In genomic region chr9:125396799-125397198, GRCh38 we compare ENCODE assay signal across 37 cellular contexts.
"Had no signal": no experiment of that assay in that cellular context is flagged by ENCODE, and none has a peak within 500 bp of the region (broad histone marks: within the 10 kb centered on the region; RNA-seq: fewer than 3 reads in every experiment).

No MANE protein-coding gene starts in this region.

- H3K27me3 ChIP-seq: ascending aorta, cardiac muscle cell had no signal

- ATAC-seq: activated CD8-positive, alpha-beta memory T cell treated with anti-CD3 and anti-CD28 coated beads, Interleukin-2, amount 10 ng/mL, durations not matched to agents 7 days and 5 days; activated CD8-positive, alpha-beta T cell treated with anti-CD3 and anti-CD28 coated beads, Interleukin-2, amount 10 ng/mL, durations not matched to agents 7 days and 5 days; activated naive CD8-positive, alpha-beta T cell treated with anti-CD3 and anti-CD28 coated beads, Interleukin-2, amount 50 U/mL, for 24 hours had no signal

- H3K9me3 Mint-ChIP-seq: activated B cell treated with CpG ODN at 0.5 μM for 24 hours; activated CD4-positive, alpha-beta memory T cell treated with anti-CD3 and anti-CD28 coated beads, Interleukin-2, amount 10 ng/mL, durations not matched to agents 7 days and 5 days; activated CD4-positive, alpha-beta T cell treated with anti-CD3 and anti-CD28 coated beads, Interleukin-2, amount 10 ng/mL, durations not matched to agents 24 days and 14 days; activated naive CD4-positive, alpha-beta T cell treated with anti-CD3 and anti-CD28 coated beads, Interleukin-2, amount 10 ng/mL, durations not matched to agents 7 days and 5 days; activated naive CD4-positive, alpha-beta T cell treated with anti-CD3 and anti-CD28 coated beads, Interleukin-2, amount 50 U/mL, for 24 hours; activated naive CD8-positive, alpha-beta T cell treated with anti-CD3 and anti-CD28 coated beads, Interleukin-2, amount 10 ng/mL, durations not matched to agents 7 days and 5 days; activated naive CD8-positive, alpha-beta T cell treated with anti-CD3 and anti-CD28 coated beads, Interleukin-2, amount 50 U/mL, for 24 hours; activated T-cell treated with anti-CD3 and anti-CD28 coated beads, Interleukin-2, amount 50 U/mL, for 24 hours; activated T-helper 2 cell treated with anti-CD3 and anti-CD28 coated beads, Interferon-gamma antibody, Interleukin-2, Interleukin-4, amounts not matched to agents 10 μg/mL and 5 μg/mL and 100 μg/mL, durations not matched to agents 14 hours and 24 hours and 36 hours; central memory CD8-positive, alpha-beta T cell; T-helper 1 cell treated with Interleukin-12 subunit alpha and Interleukin-12 subunit beta and Interleukin-4 antibody, amounts not matched to agents 30 μg/mL and 1 μg/mL, for 36 hours; T-helper 2 cell treated with Interferon-gamma antibody and Interleukin-4, amounts not matched to agents 5 μg/mL and 100 μg/mL, for 36 hours had no signal

- H3K36me3 ChIP-seq: ascending aorta, cardiac muscle cell had no signal

- H3K4me1 ChIP-seq: ascending aorta had no signal

- H3K4me1 Mint-ChIP-seq: activated B cell treated with CpG ODN at 0.5 μM for 24 hours; activated CD4-positive, alpha-beta memory T cell treated with anti-CD3 and anti-CD28 coated beads, Interleukin-2, amount 10 ng/mL, durations not matched to agents 7 days and 5 days; activated CD4-positive, alpha-beta T cell treated with anti-CD3 and anti-CD28 coated beads, Interleukin-2, amount 10 ng/mL, durations not matched to agents 24 days and 14 days; activated CD8-positive, alpha-beta memory T cell treated with anti-CD3 and anti-CD28 coated beads, Interleukin-2, amount 10 ng/mL, durations not matched to agents 7 days and 5 days; activated naive CD4-positive, alpha-beta T cell treated with anti-CD3 and anti-CD28 coated beads, Interleukin-2, amount 10 ng/mL, durations not matched to agents 7 days and 5 days; activated naive CD4-positive, alpha-beta T cell treated with anti-CD3 and anti-CD28 coated beads, Interleukin-2, amount 50 U/mL, for 24 hours; activated naive CD8-positive, alpha-beta T cell treated with anti-CD3 and anti-CD28 coated beads, Interleukin-2, amount 50 U/mL, for 24 hours; central memory CD8-positive, alpha-beta T cell had no signal

- H3K9me3 ChIP-seq: ascending aorta had no signal

- H3K27ac Mint-ChIP-seq: activated B cell treated with CpG ODN at 0.5 μM for 24 hours; activated CD4-positive, alpha-beta memory T cell treated with anti-CD3 and anti-CD28 coated beads, Interleukin-2, amount 10 ng/mL, durations not matched to agents 7 days and 5 days; activated CD4-positive, alpha-beta T cell treated with anti-CD3 and anti-CD28 coated beads, Interleukin-2, amount 10 ng/mL, durations not matched to agents 24 days and 14 days; activated CD8-positive, alpha-beta memory T cell treated with anti-CD3 and anti-CD28 coated beads, Interleukin-2, amount 10 ng/mL, durations not matched to agents 7 days and 5 days; activated CD8-positive, alpha-beta T cell treated with anti-CD3 and anti-CD28 coated beads, Interleukin-2, amount 10 ng/mL, durations not matched to agents 7 days and 5 days; activated naive CD4-positive, alpha-beta T cell treated with anti-CD3 and anti-CD28 coated beads, Interleukin-2, amount 10 ng/mL, durations not matched to agents 7 days and 5 days; activated naive CD4-positive, alpha-beta T cell treated with anti-CD3 and anti-CD28 coated beads, Interleukin-2, amount 50 U/mL, for 24 hours; activated naive CD8-positive, alpha-beta T cell; activated naive CD8-positive, alpha-beta T cell treated with anti-CD3 and anti-CD28 coated beads, Interleukin-2, amount 10 ng/mL, durations not matched to agents 7 days and 5 days; activated naive CD8-positive, alpha-beta T cell treated with anti-CD3 and anti-CD28 coated beads, Interleukin-2, amount 50 U/mL, for 24 hours; activated T-cell treated with anti-CD3 and anti-CD28 coated beads, Interleukin-2, amount 50 U/mL, for 24 hours; activated T-helper 2 cell treated with anti-CD3 and anti-CD28 coated beads, Interferon-gamma antibody, Interleukin-2, Interleukin-4, amounts not matched to agents 10 μg/mL and 5 μg/mL and 100 μg/mL, durations not matched to agents 14 hours and 24 hours and 36 hours; brain; T-helper 1 cell treated with Interleukin-12 subunit alpha and Interleukin-12 subunit beta and Interleukin-4 antibody, amounts not matched to agents 30 μg/mL and 1 μg/mL, for 36 hours; T-helper 2 cell treated with Interferon-gamma antibody and Interleukin-4, amounts not matched to agents 5 μg/mL and 100 μg/mL, for 36 hours had no signal

- DNase-seq: activated B cell treated with CpG ODN at 0.5 μM for 24 hours; activated CD4-positive, alpha-beta memory T cell treated with anti-CD3 and anti-CD28 coated beads, Interleukin-2, amount 10 ng/mL, durations not matched to agents 7 days and 5 days; activated CD4-positive, alpha-beta T cell treated with anti-CD3 and anti-CD28 coated beads for 4 hours; activated CD4-positive, alpha-beta T cell treated with anti-CD3 and anti-CD28 coated beads, Interleukin-2, amount 10 ng/mL, durations not matched to agents 24 days and 14 days; activated CD4-positive, alpha-beta T cell treated with anti-CD3 and anti-CD28 coated beads, Interleukin-2, amount 50 U/mL, for 1 hour; activated CD4-positive, alpha-beta T cell treated with anti-CD3 and anti-CD28 coated beads, Interleukin-2, amount 50 U/mL, for 48 hours; activated CD4-positive, CD25-positive, alpha-beta regulatory T cell treated with anti-CD3 and anti-CD28 coated beads, Interleukin-2, amount 50 U/mL, for 72 hours; activated CD8-positive, alpha-beta memory T cell treated with anti-CD3 and anti-CD28 coated beads for 24 hours; activated CD8-positive, alpha-beta memory T cell treated with anti-CD3 and anti-CD28 coated beads, Interleukin-2, amount 10 ng/mL, durations not matched to agents 7 days and 5 days; activated CD8-positive, alpha-beta memory T cell treated with anti-CD3 and anti-CD28 coated beads, Interleukin-2, amount 50 U/mL, for 48 hours; activated CD8-positive, alpha-beta T cell treated with anti-CD3 and anti-CD28 coated beads, Interleukin-2, amount 10 ng/mL, durations not matched to agents 7 days and 5 days; activated effector memory CD4-positive, alpha-beta T cell treated with Interleukin-2 at 50 U/mL for 16 hours; activated gamma-delta T cell; activated naive CD4-positive, alpha-beta T cell treated with anti-CD3 and anti-CD28 coated beads, Interleukin-2, amount 10 ng/mL, durations not matched to agents 7 days and 5 days; activated naive CD4-positive, alpha-beta T cell treated with Interleukin-2 at 50 U/mL for 16 hours; activated naive CD8-positive, alpha-beta T cell treated with anti-CD3 and anti-CD28 coated beads, Interleukin-2, amount 10 ng/mL, durations not matched to agents 7 days and 5 days; activated naive CD8-positive, alpha-beta T cell treated with anti-CD3 and anti-CD28 coated beads, Interleukin-2, amount 50 U/mL, for 24 hours; activated T-cell treated with anti-CD3 and anti-CD28 coated beads, Interleukin-2, amount 50 U/mL, for 24 hours; activated T-cell treated with anti-CD3 and anti-CD28 coated beads, Interleukin-2, amount 50 U/mL, for 48 hours; amygdala; anterior cingulate cortex; caudate nucleus; cerebellar nuclear complex; T-helper 2 cell; T-helper 9 cell had no signal

- H3K27me3 Mint-ChIP-seq: activated B cell treated with CpG ODN at 0.5 μM for 24 hours; activated CD4-positive, alpha-beta memory T cell treated with anti-CD3 and anti-CD28 coated beads, Interleukin-2, amount 10 ng/mL, durations not matched to agents 7 days and 5 days; activated CD4-positive, alpha-beta T cell treated with anti-CD3 and anti-CD28 coated beads, Interleukin-2, amount 10 ng/mL, durations not matched to agents 24 days and 14 days; activated CD8-positive, alpha-beta memory T cell treated with anti-CD3 and anti-CD28 coated beads, Interleukin-2, amount 10 ng/mL, durations not matched to agents 7 days and 5 days; activated naive CD4-positive, alpha-beta T cell treated with anti-CD3 and anti-CD28 coated beads, Interleukin-2, amount 10 ng/mL, durations not matched to agents 7 days and 5 days; activated naive CD4-positive, alpha-beta T cell treated with anti-CD3 and anti-CD28 coated beads, Interleukin-2, amount 50 U/mL, for 24 hours; activated naive CD8-positive, alpha-beta T cell; activated naive CD8-positive, alpha-beta T cell treated with anti-CD3 and anti-CD28 coated beads, Interleukin-2, amount 10 ng/mL, durations not matched to agents 7 days and 5 days; activated naive CD8-positive, alpha-beta T cell treated with anti-CD3 and anti-CD28 coated beads, Interleukin-2, amount 50 U/mL, for 24 hours; activated T-cell treated with anti-CD3 and anti-CD28 coated beads, Interleukin-2, amount 50 U/mL, for 24 hours; central memory CD8-positive, alpha-beta T cell had no signal

- FAIRE-seq: bronchial epithelial cell, TTC549 had no signal

- H3K36me3 Mint-ChIP-seq: activated CD8-positive, alpha-beta memory T cell treated with anti-CD3 and anti-CD28 coated beads, Interleukin-2, amount 10 ng/mL, durations not matched to agents 7 days and 5 days; activated naive CD4-positive, alpha-beta T cell treated with anti-CD3 and anti-CD28 coated beads, Interleukin-2, amount 10 ng/mL, durations not matched to agents 7 days and 5 days; activated naive CD4-positive, alpha-beta T cell treated with anti-CD3 and anti-CD28 coated beads, Interleukin-2, amount 50 U/mL, for 24 hours; activated naive CD8-positive, alpha-beta T cell; activated naive CD8-positive, alpha-beta T cell treated with anti-CD3 and anti-CD28 coated beads, Interleukin-2, amount 10 ng/mL, durations not matched to agents 7 days and 5 days; brain had no signal

- H3K4me3 Mint-ChIP-seq: activated B cell treated with CpG ODN at 0.5 μM for 24 hours; activated CD4-positive, alpha-beta memory T cell treated with anti-CD3 and anti-CD28 coated beads, Interleukin-2, amount 10 ng/mL, durations not matched to agents 7 days and 5 days; activated CD4-positive, alpha-beta T cell treated with anti-CD3 and anti-CD28 coated beads, Interleukin-2, amount 10 ng/mL, durations not matched to agents 24 days and 14 days; activated CD8-positive, alpha-beta memory T cell treated with anti-CD3 and anti-CD28 coated beads, Interleukin-2, amount 10 ng/mL, durations not matched to agents 7 days and 5 days; activated CD8-positive, alpha-beta T cell treated with anti-CD3 and anti-CD28 coated beads, Interleukin-2, amount 10 ng/mL, durations not matched to agents 7 days and 5 days; activated naive CD4-positive, alpha-beta T cell treated with anti-CD3 and anti-CD28 coated beads, Interleukin-2, amount 10 ng/mL, durations not matched to agents 7 days and 5 days; activated naive CD4-positive, alpha-beta T cell treated with anti-CD3 and anti-CD28 coated beads, Interleukin-2, amount 50 U/mL, for 24 hours; activated naive CD8-positive, alpha-beta T cell; activated naive CD8-positive, alpha-beta T cell treated with anti-CD3 and anti-CD28 coated beads, Interleukin-2, amount 10 ng/mL, durations not matched to agents 7 days and 5 days; activated naive CD8-positive, alpha-beta T cell treated with anti-CD3 and anti-CD28 coated beads, Interleukin-2, amount 50 U/mL, for 24 hours; activated T-cell treated with anti-CD3 and anti-CD28 coated beads, Interleukin-2, amount 50 U/mL, for 24 hours; brain; central memory CD8-positive, alpha-beta T cell; T-helper 1 cell treated with Interleukin-12 subunit alpha and Interleukin-12 subunit beta and Interleukin-4 antibody, amounts not matched to agents 30 μg/mL and 1 μg/mL, for 36 hours; T-helper 2 cell treated with Interferon-gamma antibody and Interleukin-4, amounts not matched to agents 5 μg/mL and 100 μg/mL, for 36 hours had no signal

- H3K4me3 ChIP-seq: ascending aorta, cardiac muscle cell had no signal

- H3K27ac ChIP-seq: ascending aorta, cardiac muscle cell, VCaP had no signal
